ENCODE assay signal across 22 cellular contexts in genomic region chr2:166092889-166093288, GRCh38. TPM values are rescaled to one million over a fixed set of nuclear protein-coding genes. Genes with fewer than 3 reads are reported as not detected.
DNase-seq lines count a peak whose midpoint lies in the region; ATAC-seq and TF ChIP-seq lines count a peak whose summit lies in the region.
"Had no signal": no experiment of that assay in that cellular context is flagged by ENCODE, and none has a peak within 500 bp of the region (broad histone marks: within the 10 kb centered on the region; RNA-seq: fewer than 3 reads in every experiment).

No MANE protein-coding gene starts in this region.

- no peaks in the 10 kb centered on the region for H3K9me3 Mint-ChIP-seq in MCF 10A (ENCODE audit: unreplicated experiment)
- H3K9me3 Mint-ChIP-seq: activated CD4-positive, alpha-beta memory T cell treated with anti-CD3 and anti-CD28 coated beads, Interleukin-2, amount 10 ng/mL, durations not matched to agents 7 days and 5 days; activated naive CD8-positive, alpha-beta T cell treated with anti-CD3 and anti-CD28 coated beads, Interleukin-2, amount 10 ng/mL, durations not matched to agents 7 days and 5 days; stimulated activated effector memory CD8-positive, alpha-beta T cell treated with anti-CD3 and anti-CD28 coated beads, Interleukin-12 subunit alpha, Interleukin-12 subunit beta, amount 100 ng/mL, for 72 hours had no signal

- TF ChIP-seq POLR2A in breast epithelium (IDR thresholded peaks at IDR 0.05): no peak

- H3K4me3 ChIP-seq in breast epithelium (no peak overlapping the region), RWPE2 (ENCODE audit: severe bottlenecking) (no peak overlapping the region), fibroblast of mammary gland (ENCODE audit: control insufficient read depth, low read depth, low read length) (no peak overlapping the region)
- H3K4me3 ChIP-seq: hepatocyte, mucosa of descending colon, ovary, skin epidermis, upper lobe of left lung had no signal

- intact Hi-C loops in MCF 10A (cut with micrococcal nuclease): no loop called here
- intact Hi-C loops in breast epithelium (cut with DNase I; ENCODE audit: low total_unique reads): no loop called here

- H3K27ac ChIP-seq in breast epithelium: no peak overlapping the region
- H3K27ac ChIP-seq in RWPE2 (ENCODE audit: poor library complexity, severe bottlenecking): no peak overlapping the region
- H3K27ac ChIP-seq: epithelial cell of prostate, hepatocyte, ovary, skin epidermis, upper lobe of left lung, WERI-Rb-1 had no signal

- BruUV-seq in MCF 10A (replicated peaks; lab: Mats Ljungman, UMichigan): no TSS peak

- no peaks in the 10 kb centered on the region for H3K36me3 ChIP-seq in breast epithelium
- H3K36me3 ChIP-seq in RWPE2 (ENCODE audit: low read depth): no peaks in the 10 kb centered on the region
- H3K36me3 ChIP-seq: ovary, upper lobe of left lung, WERI-Rb-1 had no signal

- H3K27me3 Mint-ChIP-seq in MCF 10A (ENCODE audit: insufficient read depth, unreplicated experiment): no peaks in the 10 kb centered on the region

- H3K27me3 ChIP-seq in breast epithelium: no peaks in the 10 kb centered on the region
- no peaks in the 10 kb centered on the region for H3K27me3 ChIP-seq in RWPE2 (ENCODE audit: insufficient read depth, poor library complexity, severe bottlenecking)
- H3K27me3 ChIP-seq: hepatocyte, ovary, upper lobe of left lung had no signal

- CTCF ChIA-PET in MCF 10A (lab: Yijun Ruan, JAX): interaction anchor here (0.7 to 0.9 kb wide), 2 partner anchors 16 to 47 kb away, joined by 3 to 5 read pairs; no protein-coding TSS in a partner anchor

- H3K9me3 ChIP-seq in breast epithelium: no peaks in the 10 kb centered on the region
- H3K9me3 ChIP-seq in RWPE2 (ENCODE audit: severe bottlenecking): no peaks in the 10 kb centered on the region
- H3K9me3 ChIP-seq: mucosa of descending colon, ovary, upper lobe of left lung had no signal

- ATAC-seq in RWPE2 (ENCODE audit: low read depth) (peak; percentile 82), GM18519 (IDR thresholded peaks at IDR 0.05; ENCODE audit: low FRiP score, unreplicated experiment) (no peak)
- ATAC-seq: mucosa of descending colon; stimulated activated effector memory CD8-positive, alpha-beta T cell treated with anti-CD3 and anti-CD28 coated beads, Interleukin-12 subunit alpha, Interleukin-12 subunit beta, amount 100 ng/mL, for 72 hours had no signal

- POLR2A ChIA-PET in MCF 10A (lab: Yijun Ruan, JAX): no interaction called here

- no peaks in the 10 kb centered on the region for H3K36me3 Mint-ChIP-seq in MCF 10A (ENCODE audit: insufficient read depth, unreplicated experiment)
- H3K36me3 Mint-ChIP-seq: activated naive CD8-positive, alpha-beta T cell treated with anti-CD3 and anti-CD28 coated beads, Interleukin-2, amount 10 ng/mL, durations not matched to agents 7 days and 5 days; stimulated activated effector memory CD8-positive, alpha-beta T cell treated with anti-CD3 and anti-CD28 coated beads, Interleukin-12 subunit alpha, Interleukin-12 subunit beta, amount 100 ng/mL, for 72 hours had no signal

- H3K4me1 ChIP-seq in breast epithelium (no peaks in the 10 kb centered on the region), RWPE2 (ENCODE audit: insufficient read depth, poor library complexity, severe bottlenecking) (no peaks in the 10 kb centered on the region)

- H3K4me3 Mint-ChIP-seq in MCF 10A (ENCODE audit: unreplicated experiment): no peak overlapping the region
- H3K4me3 Mint-ChIP-seq: activated CD4-positive, alpha-beta memory T cell treated with anti-CD3 and anti-CD28 coated beads, Interleukin-2, amount 10 ng/mL, durations not matched to agents 7 days and 5 days; activated naive CD8-positive, alpha-beta T cell treated with anti-CD3 and anti-CD28 coated beads, Interleukin-2, amount 10 ng/mL, durations not matched to agents 7 days and 5 days; stimulated activated effector memory CD8-positive, alpha-beta T cell treated with anti-CD3 and anti-CD28 coated beads, Interleukin-12 subunit alpha, Interleukin-12 subunit beta, amount 100 ng/mL, for 72 hours had no signal

- H3K27ac Mint-ChIP-seq in MCF 10A (ENCODE audit: low read depth, unreplicated experiment): no peak overlapping the region
- H3K27ac Mint-ChIP-seq: activated CD4-positive, alpha-beta memory T cell treated with anti-CD3 and anti-CD28 coated beads, Interleukin-2, amount 10 ng/mL, durations not matched to agents 7 days and 5 days; activated naive CD8-positive, alpha-beta T cell treated with anti-CD3 and anti-CD28 coated beads, Interleukin-2, amount 10 ng/mL, durations not matched to agents 7 days and 5 days; stimulated activated effector memory CD8-positive, alpha-beta T cell treated with anti-CD3 and anti-CD28 coated beads, Interleukin-12 subunit alpha, Interleukin-12 subunit beta, amount 100 ng/mL, for 72 hours had no signal

- DNase-seq in MCF 10A (ENCODE audit: unreplicated experiment) (peak; percentile 55), breast epithelium (ENCODE audit: low spot score in 2 of 2) (no peak), RWPE2 (ENCODE audit: low spot score) (no peak), fibroblast of mammary gland (ENCODE audit: low read depth) (peak; percentile 77), nucleus accumbens (lab: John Stamatoyannopoulos, UW) (no peak), DMS114 treated with DMSO at 0.1 percent for 48 hours (lab: John Stamatoyannopoulos, UW; ENCODE audit: unreplicated experiment) (no peak)
- DNase-seq in stimulated activated CD4-positive, alpha-beta T cell treated with anti-CD3 and anti-CD28 coated beads, Interleukin-4, amount 100 ng/mL, for 24 hours: no peak
- DNase-seq: activated CD4-positive, alpha-beta memory T cell treated with anti-CD3 and anti-CD28 coated beads, Interleukin-2, amount 10 ng/mL, durations not matched to agents 7 days and 5 days; activated naive CD8-positive, alpha-beta T cell treated with anti-CD3 and anti-CD28 coated beads, Interleukin-2, amount 10 ng/mL, durations not matched to agents 7 days and 5 days; COR-L47; KBM-7; mucosa of descending colon; NCI-H1436; OCI-M1; ovary; upper lobe of left lung; WERI-Rb-1 had no signal

- no peaks in the 10 kb centered on the region for H3K4me1 Mint-ChIP-seq in MCF 10A (ENCODE audit: insufficient read depth, unreplicated experiment)
- H3K4me1 Mint-ChIP-seq: activated CD4-positive, alpha-beta memory T cell treated with anti-CD3 and anti-CD28 coated beads, Interleukin-2, amount 10 ng/mL, durations not matched to agents 7 days and 5 days; activated naive CD8-positive, alpha-beta T cell treated with anti-CD3 and anti-CD28 coated beads, Interleukin-2, amount 10 ng/mL, durations not matched to agents 7 days and 5 days; stimulated activated effector memory CD8-positive, alpha-beta T cell treated with anti-CD3 and anti-CD28 coated beads, Interleukin-12 subunit alpha, Interleukin-12 subunit beta, amount 100 ng/mL, for 72 hours had no signal

- TF ChIP-seq CTCF in MCF 10A (IDR thresholded peaks at IDR 0.05; ENCODE audit: unreplicated experiment) (no peak), breast epithelium (IDR thresholded peaks at IDR 0.05) (no peak), RWPE2 (IDR thresholded peaks at IDR 0.05; ENCODE audit: poor library complexity, severe bottlenecking) (no peak), fibroblast of mammary gland (conservative IDR thresholded peaks at IDR 0.05; ENCODE audit: control insufficient read depth, insufficient read depth, low read depth, low read length) (no peak)

RNA-seq across cellular contexts. Expression of gene SCN1A, which starts 34.9 kb away (rescaled TPM):
- not detected in 2 replicates for total RNA-seq in MCF 10A (2022)
- total RNA-seq in breast epithelium: not detected
- total RNA-seq: activated CD4-positive, alpha-beta memory T cell treated with anti-CD3 and anti-CD28 coated beads, Interleukin-2, amount 10 ng/mL, durations not matched to agents 7 days and 5 days; activated naive CD8-positive, alpha-beta T cell treated with anti-CD3 and anti-CD28 coated beads, Interleukin-2, amount 10 ng/mL, durations not matched to agents 7 days and 5 days had no signal

Comparison
In these comparisons a context has a peak if more than half of its experiments do, and no peak if none do; other contexts are left out.
1. DNase-seq: peak in MCF 10A (single experiment) and fibroblast of mammary gland (single experiment); none in breast epithelium (0 of 2), RWPE2 (single experiment), nucleus accumbens (0 of 56), stimulated activated CD4-positive, alpha-beta T cell treated with anti-CD3 and anti-CD28 coated beads, Interleukin-4, amount 100 ng/mL, for 24 hours (single experiment) and DMS114 treated with DMSO at 0.1 percent for 48 hours (single experiment).